Comparison of ENCODE assay signal across 14 cellular contexts in genomic region chr6:41694815-41695536, GRCh38. TPM values are rescaled to one million over a fixed set of nuclear protein-coding genes. Genes with fewer than 3 reads are reported as not detected.
DNase-seq lines count a peak whose midpoint lies in the region; ATAC-seq lines count a peak whose summit lies in the region.
"Had no signal": no experiment of that assay in that cellular context is flagged by ENCODE, and none has a peak within 500 bp of the region (broad histone marks: within the 10 kb centered on the region; RNA-seq: fewer than 3 reads in every experiment).

No MANE protein-coding gene starts in this region.

- H3K4me1 ChIP-seq in right cardiac atrium (ENCODE audit: control insufficient read depth, insufficient read depth, low read length) = peaks cover 6% of the 10 kb centered on the region

- H3K9me3 ChIP-seq in right cardiac atrium (ENCODE audit: control insufficient read depth, low read length) = no peaks in the 10 kb centered on the region
- H3K9me3 ChIP-seq: gastroesophageal sphincter, tibial artery had no signal

- whole genome bisulfite sequencing in right cardiac atrium = 85% methylated on average over 6 of the region's 6 CpGs

- no peak for ATAC-seq in Right ventricle myocardium superior (ENCODE audit: poor library complexity)
- ATAC-seq in right cardiac atrium = no peak
- ATAC-seq: gastroesophageal sphincter had no signal

- DNase-seq in Right ventricle myocardium superior = peak; percentile 17
- DNase-seq in right cardiac atrium = no peak
- peak; percentile 28 for DNase-seq in medulla oblongata (ENCODE audit: extremely low spot score)
- no peak for DNase-seq in NCI-H2196 treated with DMSO at 0.1 percent for 48 hours (lab: John Stamatoyannopoulos, UW; ENCODE audit: unreplicated experiment)
- DNase-seq in iPS-NIHi11 (ENCODE audit: low spot score) = no peak
- no peak for DNase-seq in NCI-H1930 (lab: John Stamatoyannopoulos, UW)
- DNase-seq in activated T-cell treated with anti-CD3 and anti-CD28 coated beads, Interleukin-2, amount 50 U/mL, for 1 hour = no peak
- DNase-seq: activated CD4-positive, CD25-positive, alpha-beta regulatory T cell; activated naive CD8-positive, alpha-beta T cell treated with anti-CD3 and anti-CD28 coated beads for 36 hours; DMS 273 treated with DMSO at 0.1 percent for 48 hours; tibial artery had no signal

- intact Hi-C loops in Right ventricle myocardium superior (cut with DNase I) (no loop called here), right cardiac atrium (cut with DNase I) (no loop called here)

- no peaks in the 10 kb centered on the region for H3K27me3 ChIP-seq in right cardiac atrium (ENCODE audit: control insufficient read depth, insufficient read depth)
- H3K27me3 ChIP-seq: gastroesophageal sphincter, tibial artery had no signal

- no peak overlapping the region for H3K4me3 ChIP-seq in right cardiac atrium (ENCODE audit: low read length)
- H3K4me3 ChIP-seq: gastroesophageal sphincter, tibial artery had no signal

- no peak overlapping the region for H3K27ac ChIP-seq in right cardiac atrium (ENCODE audit: low read length)
- H3K27ac ChIP-seq in cingulate gyrus (ENCODE audit: low read depth, low read length) = peak overlapping the region; percentile 100
- H3K27ac ChIP-seq: gastroesophageal sphincter, tibial artery had no signal

RNA-seq across cellular contexts. Expression of gene TFEB, which starts 40.4 kb away (rescaled TPM):
- 40.7 TPM for total RNA-seq in Right ventricle myocardium superior
- total RNA-seq in right cardiac atrium = 10 to 100 TPM; 31.6 to 51.1 (median 46.2) TPM
- 33.4 TPM for polyA plus RNA-seq in right cardiac atrium

RNA-seq across cellular contexts. Expression of gene PGC, which starts 52.2 kb away (rescaled TPM):
- total RNA-seq in Right ventricle myocardium superior = not detected
- total RNA-seq in right cardiac atrium = under 1 TPM in 1 of 4 donors, not detected in 3; 0.42 TPM
- 1.00 TPM for polyA plus RNA-seq in right cardiac atrium
- total RNA-seq: A673; activated naive CD8-positive, alpha-beta T cell treated with anti-CD3 and anti-CD28 coated beads for 36 hours had no signal

RNA-seq across cellular contexts. Expression of gene MDFI, which starts 56.7 kb away (rescaled TPM):
- total RNA-seq in Right ventricle myocardium superior (1.1 TPM), right cardiac atrium (10 to 100 TPM in 2 of 4 donors, 1 to 10 TPM in 2; 8.0 to 11.9 (median 10.0) TPM)
- 4.9 TPM for polyA plus RNA-seq in right cardiac atrium
- total RNA-seq: activated naive CD8-positive, alpha-beta T cell treated with anti-CD3 and anti-CD28 coated beads for 36 hours had no signal

Comparison
In these comparisons a context has a peak if more than half of its experiments do, and no peak if none do; other contexts are left out.
1. DNase-seq: peak in Right ventricle myocardium superior (single experiment) and medulla oblongata (single experiment); none in right cardiac atrium (0 of 3), NCI-H2196 treated with DMSO at 0.1 percent for 48 hours (single experiment), iPS-NIHi11 (single experiment), NCI-H1930 (0 of 2) and activated T-cell treated with anti-CD3 and anti-CD28 coated beads, Interleukin-2, amount 50 U/mL, for 1 hour (single experiment).